26 cellular contexts compared by ENCODE assay signal in genomic region chr18:297936-298335, GRCh38.
"Had no signal": no experiment of that assay in that cellular context is flagged by ENCODE, and none has a peak within 500 bp of the region (broad histone marks: within the 10 kb centered on the region; RNA-seq: fewer than 3 reads in every experiment).

No MANE protein-coding gene starts in this region.

- H3K4me1 ChIP-seq: breast epithelium had no signal

- ATAC-seq: activated T-cell treated with anti-CD3 and anti-CD28 coated beads, Interleukin-2, amount 50 U/mL, for 72 hours; Right ventricle myocardium inferior; T-cell had no signal

- DNase-seq: activated B cell treated with CpG ODN at 0.5 μM for 24 hours; activated CD4-positive, alpha-beta T cell treated with anti-CD3 and anti-CD28 coated beads for 1 hour; activated CD4-positive, alpha-beta T cell treated with anti-CD3 and anti-CD28 coated beads, Interleukin-2, amount 10 ng/mL, durations not matched to agents 24 days and 14 days; activated CD4-positive, alpha-beta T cell treated with anti-CD3 and anti-CD28 coated beads, Interleukin-2, amount 50 U/mL, for 48 hours; activated CD8-positive, alpha-beta memory T cell treated with anti-CD3 and anti-CD28 coated beads for 24 hours; activated gamma-delta T cell treated with Interleukin-2 at 50 U/mL for 16 hours; activated naive CD4-positive, alpha-beta T cell treated with anti-CD3 and anti-CD28 coated beads, Interleukin-2, amount 10 ng/mL, durations not matched to agents 7 days and 5 days; activated naive CD8-positive, alpha-beta T cell treated with anti-CD3 and anti-CD28 coated beads for 36 hours; activated T-cell treated with anti-CD3 and anti-CD28 coated beads, Interleukin-2, amount 50 U/mL, for 72 hours; central memory CD4-positive, alpha-beta T cell; Kasumi-1; NCI-H1048; NCI-H187 treated with DMSO at 0.1 percent for 48 hours; NCI-H2081 treated with DMSO at 0.1 percent for 48 hours; NCI-H345; NCI-H510A; NCI-H526 treated with DMSO at 0.1 percent for 48 hours; NCI-H82; RPMI8226; T-cell; T-helper 2 cell; T1000 had no signal

- H3K27ac Mint-ChIP-seq: activated B cell treated with CpG ODN at 0.5 μM for 24 hours; activated CD4-positive, alpha-beta T cell treated with anti-CD3 and anti-CD28 coated beads, Interleukin-2, amount 10 ng/mL, durations not matched to agents 24 days and 14 days; activated naive CD4-positive, alpha-beta T cell treated with anti-CD3 and anti-CD28 coated beads, Interleukin-2, amount 10 ng/mL, durations not matched to agents 7 days and 5 days; activated naive CD8-positive, alpha-beta T cell treated with anti-CD3 and anti-CD28 coated beads for 36 hours; activated T-cell treated with anti-CD3 and anti-CD28 coated beads, Interleukin-2, amount 50 U/mL, for 72 hours; activated T-helper 2 cell treated with anti-CD3 and anti-CD28 coated beads, Interferon-gamma antibody, Interleukin-2, Interleukin-4, amounts not matched to agents 10 μg/mL and 5 μg/mL and 100 μg/mL, durations not matched to agents 14 hours and 24 hours and 36 hours; T-cell had no signal

- H3K4me1 Mint-ChIP-seq: activated B cell treated with CpG ODN at 0.5 μM for 24 hours; activated CD4-positive, alpha-beta T cell treated with anti-CD3 and anti-CD28 coated beads, Interleukin-2, amount 10 ng/mL, durations not matched to agents 24 days and 14 days; activated naive CD4-positive, alpha-beta T cell treated with anti-CD3 and anti-CD28 coated beads, Interleukin-2, amount 10 ng/mL, durations not matched to agents 7 days and 5 days; activated naive CD8-positive, alpha-beta T cell treated with anti-CD3 and anti-CD28 coated beads for 36 hours; T-cell had no signal

- H3K36me3 ChIP-seq: breast epithelium had no signal

- H3K9me3 Mint-ChIP-seq: activated B cell treated with CpG ODN at 0.5 μM for 24 hours; activated CD4-positive, alpha-beta T cell treated with anti-CD3 and anti-CD28 coated beads, Interleukin-2, amount 10 ng/mL, durations not matched to agents 24 days and 14 days; activated naive CD4-positive, alpha-beta T cell treated with anti-CD3 and anti-CD28 coated beads, Interleukin-2, amount 10 ng/mL, durations not matched to agents 7 days and 5 days; activated naive CD8-positive, alpha-beta T cell treated with anti-CD3 and anti-CD28 coated beads for 36 hours; activated T-cell treated with anti-CD3 and anti-CD28 coated beads, Interleukin-2, amount 50 U/mL, for 72 hours; activated T-helper 2 cell treated with anti-CD3 and anti-CD28 coated beads, Interferon-gamma antibody, Interleukin-2, Interleukin-4, amounts not matched to agents 10 μg/mL and 5 μg/mL and 100 μg/mL, durations not matched to agents 14 hours and 24 hours and 36 hours had no signal

- H3K27ac ChIP-seq: breast epithelium, SK-N-MC had no signal

- H3K4me3 Mint-ChIP-seq: activated B cell treated with CpG ODN at 0.5 μM for 24 hours; activated CD4-positive, alpha-beta T cell treated with anti-CD3 and anti-CD28 coated beads, Interleukin-2, amount 10 ng/mL, durations not matched to agents 24 days and 14 days; activated naive CD4-positive, alpha-beta T cell treated with anti-CD3 and anti-CD28 coated beads, Interleukin-2, amount 10 ng/mL, durations not matched to agents 7 days and 5 days; activated naive CD8-positive, alpha-beta T cell treated with anti-CD3 and anti-CD28 coated beads for 36 hours; activated T-cell treated with anti-CD3 and anti-CD28 coated beads, Interleukin-2, amount 50 U/mL, for 72 hours; T-cell had no signal

- H3K4me3 ChIP-seq: breast epithelium, SK-N-MC had no signal

- H3K27me3 ChIP-seq: breast epithelium had no signal

- H3K36me3 Mint-ChIP-seq: activated naive CD4-positive, alpha-beta T cell treated with anti-CD3 and anti-CD28 coated beads, Interleukin-2, amount 10 ng/mL, durations not matched to agents 7 days and 5 days; activated naive CD8-positive, alpha-beta T cell treated with anti-CD3 and anti-CD28 coated beads for 36 hours; T-cell had no signal

- H3K9me3 ChIP-seq: breast epithelium had no signal
